ENCODE assay signal across 8 cellular contexts in the genomic region with DNA sequence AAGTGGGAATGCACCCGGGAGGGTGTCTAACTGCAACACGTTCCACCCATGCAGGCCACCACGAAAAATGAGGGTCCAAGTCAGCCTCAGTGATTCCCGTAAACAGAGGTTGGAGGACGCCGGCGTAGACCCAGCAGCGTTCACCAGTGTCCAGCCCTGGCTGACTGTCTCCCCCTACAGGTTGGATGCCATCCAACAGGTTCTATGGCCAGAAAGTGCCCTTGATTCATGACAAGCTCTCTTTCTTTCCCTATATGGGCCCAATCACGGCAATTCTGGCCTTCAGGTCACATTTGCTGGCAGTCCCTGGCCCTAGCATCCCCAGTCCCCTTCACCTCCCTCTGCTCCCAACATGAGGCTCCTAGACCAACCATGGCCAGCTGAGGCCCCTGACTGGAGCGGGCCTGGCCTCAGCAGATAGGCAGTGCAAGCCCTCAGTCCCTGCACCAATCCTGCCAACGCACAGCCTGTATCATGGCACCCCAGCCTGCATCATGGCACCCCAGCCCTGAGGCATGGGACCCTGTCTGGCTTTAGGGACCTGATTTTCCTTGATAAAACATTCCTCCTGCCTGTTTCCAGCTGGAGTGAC.
DNase-seq lines count a peak whose midpoint lies in the region; ATAC-seq and TF ChIP-seq lines count a peak whose summit lies in the region.

No MANE protein-coding gene starts in this region.

- no peak overlapping the region for H3K4me2 ChIP-seq in MM.1S (ENCODE audit: low read depth, low read length)

- H3K27me3 ChIP-seq in RWPE2 (ENCODE audit: insufficient read depth, poor library complexity, severe bottlenecking) (no peaks in the 10 kb centered on the region), MM.1S (replicated peaks; ENCODE audit: insufficient read depth, low read length) (no peaks in the 10 kb centered on the region)

- no peaks in the 10 kb centered on the region for H4K20me1 ChIP-seq in MM.1S (ENCODE audit: insufficient read depth, low read length)

- no peak overlapping the region for H3K9ac ChIP-seq in MM.1S (ENCODE audit: low read length)

- H2AFZ ChIP-seq in MM.1S (ENCODE audit: low read length), result no peak overlapping the region

- H3K36me3 ChIP-seq in RWPE2 (ENCODE audit: low read depth), result no peaks in the 10 kb centered on the region
- no peaks in the 10 kb centered on the region for H3K36me3 ChIP-seq in MM.1S (replicated peaks; ENCODE audit: insufficient read depth, low read length)

- H3K9me3 ChIP-seq in RWPE2 (ENCODE audit: severe bottlenecking) (no peaks in the 10 kb centered on the region), MM.1S (replicated peaks; ENCODE audit: insufficient read depth, low read length) (no peaks in the 10 kb centered on the region)

- DNase-seq in 8988T (peak; percentile 46), GM12865 (ENCODE audit: low read depth) (peak; percentile 53), RWPE2 (ENCODE audit: low spot score) (no peak), islet precursor cell (peak; percentile 68), retina (no peak), MM.1S (no peak)

- no peaks in the 10 kb centered on the region for H3K4me1 ChIP-seq in RWPE2 (ENCODE audit: insufficient read depth, poor library complexity, severe bottlenecking)
- no peaks in the 10 kb centered on the region for H3K4me1 ChIP-seq in MM.1S (ENCODE audit: low read length)

- peak; percentile 42; the same call in 1 of the 3 replicates for ATAC-seq in RWPE2 (ENCODE audit: low read depth)
- no peak for ATAC-seq in HG02588 (IDR thresholded peaks at IDR 0.05; ENCODE audit: unreplicated experiment)
- ATAC-seq in GM21360 (IDR thresholded peaks at IDR 0.05; ENCODE audit: unreplicated experiment), result no peak

- TF ChIP-seq CTCF in GM12865 (IDR thresholded peaks at IDR 0.05; ENCODE audit: insufficient read depth, low read depth, low read length, missing control alignments) (peak; percentile 89), RWPE2 (IDR thresholded peaks at IDR 0.05; ENCODE audit: poor library complexity, severe bottlenecking) (peak; percentile 48), MM.1S (IDR thresholded peaks at IDR 0.05; ENCODE audit: low read length) (no peak)

- H3K4me3 ChIP-seq in GM12865 (ENCODE audit: low read depth, low read length), result no peak overlapping the region
- H3K4me3 ChIP-seq in RWPE2 (ENCODE audit: severe bottlenecking), result no peak overlapping the region
- no peak overlapping the region for H3K4me3 ChIP-seq in MM.1S (ENCODE audit: low read length)

- H3F3A ChIP-seq in MM.1S (ENCODE audit: insufficient read depth, low read length), result no peaks in the 10 kb centered on the region

- no peak overlapping the region for H3K27ac ChIP-seq in RWPE2 (ENCODE audit: poor library complexity, severe bottlenecking)
- H3K27ac ChIP-seq in MM.1S (ENCODE audit: low read length), result no peak overlapping the region

- no peaks in the 10 kb centered on the region for H3K79me2 ChIP-seq in MM.1S (ENCODE audit: low read length)

- no peaks in the 10 kb centered on the region for H3K9me2 ChIP-seq in MM.1S (replicated peaks; ENCODE audit: insufficient read depth, low read length)

Comparison
In these comparisons a context has a peak if more than half of its experiments do, and no peak if none do; other contexts are left out.
1. DNase-seq: peak in 8988T (single experiment), GM12865 (single experiment) and islet precursor cell (single experiment); none in RWPE2 (single experiment), retina (single experiment) and MM.1S (single experiment).